ENCODE assay signal across 1 cellular context in genomic region chr14:96357216-96357615, GRCh38.
TF ChIP-seq lines count a peak whose summit lies in the region.

No MANE protein-coding gene starts in this region.

TF ChIP-seq in K562, 482 proteins besides CTCF, POLR2A, EP300 and RAD21:
- no peak for TF ChIP-seq ETV5 (CRISPR knock-in tag; IDR thresholded peaks at IDR 0.05; ENCODE audit: low read depth)
- TF ChIP-seq NFRKB (IDR thresholded peaks at IDR 0.05; ENCODE audit: low read depth) = peak; percentile 19; the same call in 1 of the 2 replicates
- TF ChIP-seq ARID3A (IDR thresholded peaks at IDR 0.05; ENCODE audit: borderline replicate concordance, low read depth, low read length) = 0 out of 2 replicates have a peak, but pooled peaks have one; percentile 55
- no peak for TF ChIP-seq NCOA1 (IDR thresholded peaks at IDR 0.05; ENCODE audit: low read depth)
- no peak for TF ChIP-seq TCF7L2 (IDR thresholded peaks at IDR 0.05; ENCODE audit: low read depth, low read length)
- TF ChIP-seq ZFP1 (CRISPR knock-in tag; IDR thresholded peaks at IDR 0.05) = no peak
- no peak for TF ChIP-seq ASH1L (IDR thresholded peaks at IDR 0.05; ENCODE audit: borderline replicate concordance, low read depth, partially characterized antibody)
- no peak for TF ChIP-seq MBD2 (IDR thresholded peaks at IDR 0.05; ENCODE audit: borderline replicate concordance, low read depth)
- no peak for TF ChIP-seq HINFP (tag; conservative IDR thresholded peaks at IDR 0.05; ENCODE audit: low read depth)
- no peak for TF ChIP-seq ZNF277 (CRISPR knock-in tag; IDR thresholded peaks at IDR 0.05; ENCODE audit: borderline replicate concordance)
- TF ChIP-seq ZNF449 (CRISPR knock-in tag; IDR thresholded peaks at IDR 0.05) = no peak
- TF ChIP-seq DMBX1 (CRISPR knock-in tag; IDR thresholded peaks at IDR 0.05; ENCODE audit: borderline replicate concordance) = no peak
- TF ChIP-seq CTBP1 (IDR thresholded peaks at IDR 0.05; ENCODE audit: borderline replicate concordance) = no peak
- TF ChIP-seq POU5F1 (IDR thresholded peaks at IDR 0.05; ENCODE audit: borderline replicate concordance, low read depth, low read length, partially characterized antibody) = no peak
- TF ChIP-seq POLR3A (IDR thresholded peaks at IDR 0.05; ENCODE audit: borderline replicate concordance, extremely low read depth, insufficient read depth, insufficient read length) = no peak
- TF ChIP-seq NFIX (CRISPR knock-in tag; IDR thresholded peaks at IDR 0.05; ENCODE audit: low read depth) = no peak
- no peak for TF ChIP-seq SMARCA5 (IDR thresholded peaks at IDR 0.05)
- TF ChIP-seq FOS (IDR thresholded peaks at IDR 0.05; ENCODE audit: extremely low read depth, insufficient read length) = no peak
- TF ChIP-seq RCOR1 (IDR thresholded peaks at IDR 0.05; ENCODE audit: borderline replicate concordance in 1 of 2, low read depth in 2 of 2, low read length in 2 of 2) = 0 out of 4 replicates have a peak, but pooled peaks of 1 of the 2 experiments have one; percentile 5
- no peak for TF ChIP-seq DDX20 (tag; IDR thresholded peaks at IDR 0.05; ENCODE audit: low read depth)
- TF ChIP-seq ZNF436 (CRISPR knock-in tag; IDR thresholded peaks at IDR 0.05) = no peak
- no peak for TF ChIP-seq MYC (IDR thresholded peaks at IDR 0.05; ENCODE audit: low read depth, low read length)
- TF ChIP-seq MYC (CRISPR knock-in tag; IDR thresholded peaks at IDR 0.05; ENCODE audit: borderline replicate concordance, low read depth) = no peak
- TF ChIP-seq EP400 (IDR thresholded peaks at IDR 0.05) = no peak
- no peak for TF ChIP-seq ZNF507 (tag; conservative IDR thresholded peaks at IDR 0.05)
- no peak for TF ChIP-seq TEAD4 (IDR thresholded peaks at IDR 0.05; ENCODE audit: low read length)
- TF ChIP-seq TEAD4 (CRISPR knock-in tag; IDR thresholded peaks at IDR 0.05; ENCODE audit: borderline replicate concordance) = no peak
- no peak for TF ChIP-seq ETS1 (conservative IDR thresholded peaks at IDR 0.05; ENCODE audit: control insufficient read depth, low read depth, low read length)
- peak; percentile 65 for TF ChIP-seq EGR1 (conservative IDR thresholded peaks at IDR 0.05)
